ENCODE assay signal across 9 cellular contexts in the genomic region with DNA sequence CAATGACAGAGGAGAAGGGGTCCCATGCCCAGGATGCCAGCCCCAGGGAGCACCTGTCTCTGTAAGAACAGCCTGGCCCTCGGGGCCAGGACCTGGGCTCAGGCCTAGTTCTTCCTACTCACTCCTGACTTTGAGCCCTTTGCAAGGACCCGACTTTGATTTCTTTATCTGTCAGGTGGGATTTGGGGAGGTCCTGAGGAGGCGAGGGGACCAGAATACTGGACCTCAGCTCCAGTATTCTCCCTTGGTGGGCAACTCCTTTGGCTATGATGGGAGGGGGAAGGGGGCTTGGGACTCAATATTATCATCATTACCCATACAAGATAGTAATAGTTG. TPM values are rescaled to one million over a fixed set of nuclear protein-coding genes. Genes with fewer than 3 reads are reported as not detected.
DNase-seq lines count a peak whose midpoint lies in the region; ATAC-seq and TF ChIP-seq lines count a peak whose summit lies in the region.
"Had no signal": no experiment of that assay in that cellular context is flagged by ENCODE, and none has a peak within 500 bp of the region (broad histone marks: within the 10 kb centered on the region; RNA-seq: fewer than 3 reads in every experiment).

No MANE protein-coding gene starts in this region.

- TF ChIP-seq POLR2A in esophagus muscularis mucosa (IDR thresholded peaks at IDR 0.05; ENCODE audit: low read depth): no peak

- peak overlapping the region; percentile 77 for H3K4me2 ChIP-seq in DOHH2 (ENCODE audit: low read length)

- DNase-seq in Panc1 (ENCODE audit: low read depth, low spot score) (no peak), esophagus muscularis mucosa (ENCODE audit: extremely low spot score) (no peak), mucosa of descending colon (no peak), NCI-H774 (lab: John Stamatoyannopoulos, UW) (no peak)
- DNase-seq in activated CD4-positive, CD25-positive, alpha-beta regulatory T cell treated with anti-CD3 and anti-CD28 coated beads, Interleukin-2, amount 50 U/mL, for 72 hours: no peak
- DNase-seq: NCI-H446 treated with DMSO at 0.1 percent for 48 hours had no signal

- no peaks in the 10 kb centered on the region for H3K79me2 ChIP-seq in DOHH2 (ENCODE audit: control insufficient read depth, low read length)

- peak overlapping the region; percentile 71 for H3K4me3 ChIP-seq in DOHH2 (ENCODE audit: low read length)
- H3K4me3 ChIP-seq in Panc1 (ENCODE audit: low read depth in 2 of 2, low read length in 2 of 2): peak overlapping the region; percentile 56 to 71
- peak overlapping the region; percentile 49 to 57 (median 52) for H3K4me3 ChIP-seq in esophagus muscularis mucosa
- peak overlapping the region; percentile 76 for H3K4me3 ChIP-seq in rectal smooth muscle tissue (ENCODE audit: low read length)
- no peak overlapping the region for H3K4me3 ChIP-seq in mucosa of descending colon

- POLR2A ChIA-PET in Panc1 (lab: Charles Lee): no interaction called here

- TF ChIP-seq CTCF in DOHH2 (IDR thresholded peaks at IDR 0.05; ENCODE audit: low read depth, low read length, poor library complexity, severe bottlenecking) (no peak), Panc1 (IDR thresholded peaks at IDR 0.05) (no peak), esophagus muscularis mucosa (IDR thresholded peaks at IDR 0.05) (no peak), mucosa of descending colon (IDR thresholded peaks at IDR 0.05) (no peak)

- H3K9me3 ChIP-seq in DOHH2 (ENCODE audit: control insufficient read depth, insufficient read depth, low read length) (no peaks in the 10 kb centered on the region), Panc1 (ENCODE audit: control insufficient read depth, insufficient read depth, low read depth, low read length) (no peaks in the 10 kb centered on the region), esophagus muscularis mucosa (no peaks in the 10 kb centered on the region), mucosa of descending colon (no peaks in the 10 kb centered on the region)

- TF ChIP-seq EP300 in esophagus muscularis mucosa (IDR thresholded peaks at IDR 0.05): no peak

- in situ Hi-C loops in Panc1 (cut with HindIII; ENCODE audit: low pct_unique_long_range_greater_than_20kb, low sequenced_read_pairs): no loop called here

- intact Hi-C loops in Panc1 (cut with micrococcal nuclease; ENCODE audit: unreplicated experiment) (no loop called here), esophagus muscularis mucosa (cut with DNase I) (no loop called here), mucosa of descending colon (cut with DNase I, micrococcal nuclease) (no loop called here)

- no TSS peak for BruUV-seq in Panc1 (replicated peaks; lab: Mats Ljungman, UMichigan)

- H3K9ac ChIP-seq in rectal smooth muscle tissue (ENCODE audit: low read length): no peak overlapping the region

- CTCF ChIA-PET in Panc1 (lab: Charles Lee): interaction anchor here (0.5 kb wide), 1 partner anchor 134 kb away, joined by 5 read pairs; no protein-coding TSS in a partner anchor

- H3F3A ChIP-seq in DOHH2 (ENCODE audit: control insufficient read depth, insufficient read depth): peaks cover 5% of the 10 kb centered on the region

- no peaks in the 10 kb centered on the region for H3K9me2 ChIP-seq in DOHH2 (replicated peaks; ENCODE audit: control insufficient read depth, low read length)

- H3K36me3 ChIP-seq in DOHH2 (ENCODE audit: control insufficient read depth, low read length): no peaks in the 10 kb centered on the region
- H3K36me3 ChIP-seq in Panc1 (ENCODE audit: control insufficient read depth, insufficient read depth, low read length): no peaks in the 10 kb centered on the region
- H3K36me3 ChIP-seq in esophagus muscularis mucosa: no peaks in the 10 kb centered on the region
- peaks cover 3% of the 10 kb centered on the region for H3K36me3 ChIP-seq in rectal smooth muscle tissue (ENCODE audit: control insufficient read depth, insufficient read depth, low read length)
- no peaks in the 10 kb centered on the region for H3K36me3 ChIP-seq in mucosa of descending colon (ENCODE audit: low read depth)

- H4K20me1 ChIP-seq in DOHH2 (ENCODE audit: control insufficient read depth, insufficient read depth, low read depth, low read length): peaks cover 2% of the 10 kb centered on the region; the same call in 1 of the 2 replicates

- H3K27ac ChIP-seq in DOHH2 (ENCODE audit: low read depth, low read length): no peak overlapping the region
- peak overlapping the region; percentile 71 for H3K27ac ChIP-seq in Panc1 (ENCODE audit: low read length)
- peak overlapping the region; percentile 84 to 90 (median 88) for H3K27ac ChIP-seq in esophagus muscularis mucosa (replicated peaks in 1 of 4)
- H3K27ac ChIP-seq in rectal smooth muscle tissue (ENCODE audit: low read depth, low read length): peak overlapping the region; percentile 92

- H3K4me1 ChIP-seq in DOHH2 (ENCODE audit: control insufficient read depth, low read length) (peaks cover 34% of the 10 kb centered on the region), Panc1 (ENCODE audit: control insufficient read depth, insufficient read depth, low read length) (peaks cover 13% of the 10 kb centered on the region), esophagus muscularis mucosa (peaks cover 52 to 100% (median 98%) of the 10 kb centered on the region in 4 donors), rectal smooth muscle tissue (ENCODE audit: control insufficient read depth, insufficient read depth, low read length) (peaks cover 61% of the 10 kb centered on the region), mucosa of descending colon (ENCODE audit: low read depth) (peaks cover 19% of the 10 kb centered on the region)

- ATAC-seq in Panc1 (no peak), mucosa of descending colon (no peak), GM18517 (IDR thresholded peaks at IDR 0.05; ENCODE audit: unreplicated experiment) (no peak)

- WGBS in esophagus muscularis mucosa: 46% methylated on average over 2 of the region's 3 CpGs

- H3K27me3 ChIP-seq in DOHH2 (ENCODE audit: control insufficient read depth, low read length) (peaks cover 17% of the 10 kb centered on the region), Panc1 (ENCODE audit: control insufficient read depth, insufficient read depth, low read length) (no peaks in the 10 kb centered on the region), esophagus muscularis mucosa (no peaks in the 10 kb centered on the region), rectal smooth muscle tissue (ENCODE audit: control insufficient read depth, insufficient read depth, low read length) (no peaks in the 10 kb centered on the region)

RNA-seq across cellular contexts. Expression of a gene that starts 18.1 kb away (rescaled TPM):
- total RNA-seq in Panc1 (2021; ENCODE audit: unreplicated experiment) (2.6 TPM), esophagus muscularis mucosa (10 to 100 TPM in 3 of 4 donors, 1 to 10 TPM in 1; 9.3 to 22.0 (median 17.1) TPM), mucosa of descending colon (10 to 100 TPM in 1 of 3 donors, 1 to 10 TPM in 2; 1.3 to 13.0 (median 2.3) TPM)
- 5.2 TPM for polyA plus RNA-seq in Panc1 (2012; ENCODE audit: insufficient read length)
